1 cellular context compared by ENCODE assay signal in genomic region chr10:103192451-103193106, GRCh38.
TF ChIP-seq lines count a peak whose summit lies in the region.

No MANE protein-coding gene starts in this region.

TF ChIP-seq in WTC11, 78 proteins besides CTCF, POLR2A, EP300 and RAD21 (continued from another document):
- TF ChIP-seq PRDM15 (CRISPR knock-in tag; IDR thresholded peaks at IDR 0.05) (no peak), ZNF512 (CRISPR knock-in tag; IDR thresholded peaks at IDR 0.05; ENCODE audit: borderline replicate concordance) (0 out of 2 replicates have a peak, but pooled peaks have one; percentile 17), NR1H2 (CRISPR knock-in tag; IDR thresholded peaks at IDR 0.05) (no peak), MYBL2 (CRISPR knock-in tag; IDR thresholded peaks at IDR 0.05) (no peak; the same call in none of the 2 replicates), ATF1 (CRISPR knock-in tag; IDR thresholded peaks at IDR 0.05) (no peak), ZNF423 (CRISPR knock-in tag; IDR thresholded peaks at IDR 0.05) (no peak)
